Comparison of ENCODE assay signal across 8 cellular contexts in the genomic region with DNA sequence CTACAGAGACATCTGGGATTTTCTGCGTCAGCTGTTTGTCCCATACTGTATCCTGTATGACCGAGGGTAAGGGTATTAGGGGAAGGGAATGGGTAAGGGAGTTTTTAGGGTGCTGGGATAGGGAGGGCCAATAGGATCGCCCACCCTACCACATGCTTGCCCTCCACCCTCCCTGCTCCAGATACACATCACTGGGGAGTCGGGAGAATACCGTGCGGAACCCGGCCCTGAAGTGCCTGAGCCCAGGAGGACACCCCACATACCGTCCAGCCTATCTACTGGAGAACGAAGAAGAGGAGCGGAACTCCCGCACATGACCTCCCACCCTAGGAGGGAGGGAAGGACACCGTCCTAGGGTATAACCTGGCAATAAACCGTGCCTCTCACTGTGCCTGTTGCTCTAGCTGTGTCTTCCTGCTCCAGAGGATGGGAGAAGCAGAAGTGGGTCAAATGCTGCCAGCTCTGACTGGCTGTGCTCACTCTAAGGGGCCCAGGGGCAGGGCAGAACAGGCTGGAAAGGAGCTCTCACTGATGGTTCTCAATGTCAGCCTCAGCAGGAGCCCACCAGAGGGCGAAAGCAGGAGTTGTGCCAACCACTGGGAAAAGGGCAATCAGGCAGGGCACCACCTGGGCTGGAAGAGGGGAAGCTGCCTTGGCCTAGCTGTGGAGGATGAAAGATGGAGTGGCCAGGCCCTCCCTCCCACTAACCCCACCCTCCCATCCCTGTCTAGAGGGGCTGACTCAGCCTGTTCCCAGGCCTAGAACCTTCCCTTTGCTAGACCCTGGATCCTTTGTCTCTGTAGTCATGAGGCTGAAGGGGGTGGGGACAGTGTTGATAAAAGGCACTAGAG. TPM values are rescaled to one million over a fixed set of nuclear protein-coding genes. Genes with fewer than 3 reads are reported as not detected.
DNase-seq lines count a peak whose midpoint lies in the region; ATAC-seq and TF ChIP-seq lines count a peak whose summit lies in the region.
"Had no signal": no experiment of that assay in that cellular context is flagged by ENCODE, and none has a peak within 500 bp of the region (broad histone marks: within the 10 kb centered on the region; RNA-seq: fewer than 3 reads in every experiment).

No MANE protein-coding gene starts in this region.

- no peak overlapping the region for H3K27ac ChIP-seq in fibroblast of lung (ENCODE audit: insufficient read depth, low read length)
- H3K27ac ChIP-seq: ovary had no signal

- TF ChIP-seq CTCF in fibroblast of lung (conservative IDR thresholded peaks at IDR 0.05 in 1 of 2, IDR thresholded peaks at IDR 0.05 in 1 of 2; ENCODE audit: low read depth in 1 of 2, low read length in 2 of 2): peak; percentile 12 to 40

- H3K9ac ChIP-seq in fibroblast of lung (ENCODE audit: insufficient read depth, low read length): no peak overlapping the region

- no peak overlapping the region for H2AFZ ChIP-seq in fibroblast of lung (ENCODE audit: low read length)

- DNase-seq in DMS 273 (lab: John Stamatoyannopoulos, UW; ENCODE audit: unreplicated experiment): peak; percentile 86
- DNase-seq in NCI-H1105 treated with DMSO at 0.1 percent for 48 hours (lab: John Stamatoyannopoulos, UW): peak; percentile 7
- DNase-seq in fibroblast of lung (ENCODE audit: low read depth in 2 of 2): peak; percentile 59 to 64
- no peak for DNase-seq in Right ventricle myocardium superior
- DNase-seq: NCI-H2081 treated with DMSO at 0.1 percent for 48 hours had no signal

- H3K4me2 ChIP-seq in fibroblast of lung (ENCODE audit: extremely low read depth, insufficient read depth, low read length): no peak overlapping the region

- peaks cover 6% of the 10 kb centered on the region for H3K36me3 ChIP-seq in fibroblast of lung (ENCODE audit: control insufficient read depth, insufficient read depth, low read length)
- H3K36me3 ChIP-seq: ovary had no signal

- H3K4me1 ChIP-seq in fibroblast of lung (ENCODE audit: control insufficient read depth, extremely low read depth, insufficient read depth, low read length): no peaks in the 10 kb centered on the region

- no peaks in the 10 kb centered on the region for H3K79me2 ChIP-seq in fibroblast of lung (ENCODE audit: control insufficient read depth, insufficient read depth, low read length)

- intact Hi-C loops in Right ventricle myocardium superior (cut with DNase I): no loop called here

- H3K27me3 ChIP-seq in fibroblast of lung (ENCODE audit: control insufficient read depth, insufficient read depth, low read length): no peaks in the 10 kb centered on the region
- H3K27me3 ChIP-seq: ovary had no signal

- H3K9me3 ChIP-seq in fibroblast of lung (ENCODE audit: control insufficient read depth, insufficient read depth, low read depth, low read length): no peaks in the 10 kb centered on the region
- H3K9me3 ChIP-seq: ovary had no signal

- no peak overlapping the region for H3K4me3 ChIP-seq in fibroblast of lung (replicated peaks in 1 of 4; ENCODE audit: control extremely low read depth in 1 of 4, insufficient read depth in 1 of 4, low read depth in 3 of 4, low read length in 4 of 4)
- H3K4me3 ChIP-seq: ovary had no signal

- no peak for ATAC-seq in HG03280 (IDR thresholded peaks at IDR 0.05; ENCODE audit: unreplicated experiment)
- no peak for ATAC-seq in GM21528 (IDR thresholded peaks at IDR 0.05; ENCODE audit: low FRiP score, unreplicated experiment)
- no peak for ATAC-seq in Right ventricle myocardium superior (ENCODE audit: poor library complexity)

- H4K20me1 ChIP-seq in fibroblast of lung (ENCODE audit: control insufficient read depth, extremely low read depth, insufficient read depth, low read length): no peaks in the 10 kb centered on the region

RNA-seq across cellular contexts. Expression of a gene that starts 0.4 kb away (rescaled TPM):
- 0.26 TPM in 1 of 2 replicates, not detected in the other for total RNA-seq in fibroblast of lung
- not detected in 2 replicates for polyA plus RNA-seq in fibroblast of lung
- polyA plus RNA-seq in fibroblast of lung (2012): not detected in 2 replicates
- polyA minus RNA-seq in fibroblast of lung (ENCODE audit: low replicate concordance): not detected in 2 replicates
- not detected for total RNA-seq in Right ventricle myocardium superior
- total RNA-seq: ovary had no signal
- polyA plus RNA-seq: ovary had no signal

RNA-seq across cellular contexts. Expression of a gene that starts 9.7 kb away (rescaled TPM):
- total RNA-seq in fibroblast of lung (12.3 and 19.3 TPM in 2 replicates), Right ventricle myocardium superior (44.1 TPM)
- 6.2 and 7.0 TPM in 2 replicates for polyA plus RNA-seq in fibroblast of lung
- 9.6 and 12.2 TPM in 2 replicates for polyA plus RNA-seq in fibroblast of lung (2012)
- 10.7 and 11.5 TPM in 2 replicates for polyA minus RNA-seq in fibroblast of lung (ENCODE audit: low replicate concordance)

RNA-seq across cellular contexts. Expression of a gene that starts 9.8 kb away (rescaled TPM):
- total RNA-seq in fibroblast of lung: 20.5 and 24.9 TPM in 2 replicates
- 11.8 and 20.1 TPM in 2 replicates for polyA plus RNA-seq in fibroblast of lung
- polyA plus RNA-seq in fibroblast of lung (2012): 21.2 and 31.5 TPM in 2 replicates
- polyA minus RNA-seq in fibroblast of lung (ENCODE audit: low replicate concordance): 25.3 and 47.5 TPM in 2 replicates
- 34.7 TPM for total RNA-seq in Right ventricle myocardium superior

RNA-seq across cellular contexts. Expression of a gene that starts 18.5 kb away (rescaled TPM):
- total RNA-seq in fibroblast of lung (23.9 and 40.3 TPM in 2 replicates), Right ventricle myocardium superior (15.5 TPM)
- polyA plus RNA-seq in fibroblast of lung: 55.4 and 176 TPM in 2 replicates
- polyA plus RNA-seq in fibroblast of lung (2012): 38.8 and 114 TPM in 2 replicates
- 4.0 and 38.8 TPM in 2 replicates for polyA minus RNA-seq in fibroblast of lung (ENCODE audit: low replicate concordance)

RNA-seq across cellular contexts. Expression of a gene that starts 22.4 kb away (rescaled TPM):
- total RNA-seq in fibroblast of lung (220 and 245 TPM in 2 replicates), Right ventricle myocardium superior (52.7 TPM)
- polyA plus RNA-seq in fibroblast of lung: 277 and 289 TPM in 2 replicates
- 261 and 301 TPM in 2 replicates for polyA plus RNA-seq in fibroblast of lung (2012)
- 433 and 499 TPM in 2 replicates for polyA minus RNA-seq in fibroblast of lung (ENCODE audit: low replicate concordance)
